Comparison of ENCODE assay signal across 1 cellular context in genomic region chr9:135991771-135992170, GRCh38.
TF ChIP-seq lines count a peak whose summit lies in the region.

No MANE protein-coding gene starts in this region.

TF ChIP-seq in IMR-90, 13 proteins besides CTCF, POLR2A, EP300 and RAD21 (continued from another document):
- TF ChIP-seq RCOR1 (IDR thresholded peaks at IDR 0.05; ENCODE audit: insufficient replicate concordance, low read length) = no peak
- TF ChIP-seq, protein P1, sequence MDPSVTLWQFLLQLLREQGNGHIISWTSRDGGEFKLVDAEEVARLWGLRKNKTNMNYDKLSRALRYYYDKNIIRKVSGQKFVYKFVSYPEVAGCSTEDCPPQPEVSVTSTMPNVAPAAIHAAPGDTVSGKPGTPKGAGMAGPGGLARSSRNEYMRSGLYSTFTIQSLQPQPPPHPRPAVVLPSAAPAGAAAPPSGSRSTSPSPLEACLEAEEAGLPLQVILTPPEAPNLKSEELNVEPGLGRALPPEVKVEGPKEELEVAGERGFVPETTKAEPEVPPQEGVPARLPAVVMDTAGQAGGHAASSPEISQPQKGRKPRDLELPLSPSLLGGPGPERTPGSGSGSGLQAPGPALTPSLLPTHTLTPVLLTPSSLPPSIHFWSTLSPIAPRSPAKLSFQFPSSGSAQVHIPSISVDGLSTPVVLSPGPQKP (IDR thresholded peaks at IDR 0.05; ENCODE audit: borderline replicate concordance, low read depth, low read length) = no peak
- no peak for TF ChIP-seq NFE2L2 (IDR thresholded peaks at IDR 0.05; ENCODE audit: low read depth, low read length)
- TF ChIP-seq FOS (IDR thresholded peaks at IDR 0.05; ENCODE audit: low read depth, low read length) = no peak
- TF ChIP-seq MAFK (IDR thresholded peaks at IDR 0.05; ENCODE audit: low read depth, low read length) = no peak
- no peak for TF ChIP-seq MAZ (IDR thresholded peaks at IDR 0.05; ENCODE audit: borderline replicate concordance, low read depth, low read length)
- TF ChIP-seq RFX5 (IDR thresholded peaks at IDR 0.05; ENCODE audit: low read depth, low read length) = no peak
- TF ChIP-seq CEBPB (IDR thresholded peaks at IDR 0.05; ENCODE audit: low read depth, low read length) = no peak
